Comparison of ENCODE assay signal across 28 cellular contexts in the genomic region with DNA sequence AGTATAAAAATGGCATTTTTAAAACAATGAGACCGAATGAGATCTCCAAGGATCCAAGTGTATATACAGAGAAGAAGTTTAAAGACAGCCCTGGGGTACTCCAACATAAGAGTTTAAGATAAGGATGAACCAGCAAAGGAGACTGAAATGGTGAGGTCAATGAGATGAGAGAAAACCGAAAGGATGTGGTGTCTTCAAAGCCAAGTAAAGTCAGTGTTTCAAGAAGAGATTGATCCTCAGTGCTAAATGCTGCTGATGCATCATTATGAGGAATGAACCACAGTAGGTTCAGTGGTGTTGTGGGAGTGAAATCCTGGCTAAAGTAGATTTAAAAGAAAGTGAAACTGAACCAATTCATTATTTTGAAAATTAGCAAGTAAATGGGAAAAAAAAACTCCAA.
"Had no signal": no experiment of that assay in that cellular context is flagged by ENCODE, and none has a peak within 500 bp of the region (broad histone marks: within the 10 kb centered on the region; RNA-seq: fewer than 3 reads in every experiment).

No MANE protein-coding gene starts in this region.

- FAIRE-seq: bronchial epithelial cell had no signal

- H3K27me3 ChIP-seq: sigmoid colon had no signal

- H3K4me2 ChIP-seq: smooth muscle cell had no signal

- H3K27ac Mint-ChIP-seq: activated B cell treated with CpG ODN at 0.5 μM for 24 hours; activated naive CD8-positive, alpha-beta T cell; activated T-helper 1 cell treated with anti-CD3 and anti-CD28 coated beads, Interleukin-12 subunit alpha, Interleukin-12 subunit beta, Interleukin-2, Interleukin-4 antibody, amounts not matched to agents 30 ng/mL and 10 ng/mL and 1 ng/mL, durations not matched to agents 14 hours and 24 hours and 36 hours; mesothelial cell of epicardium; natural killer cell treated with Interleukin-12 subunit alpha and Interleukin-12 subunit beta and Interleukin-15 and Interleukin-18, amount 100 ng/mL, for 72 hours; progenitor cell of endocrine pancreas; stimulated activated naive B cell treated with anti-CD40 and anti-IgM and Interleukin-4, amounts not matched to agents 10 μg/mL and 1 μg/mL and 100 μg/mL, for 72 hours had no signal

- H3K27ac ChIP-seq: epithelial cell of prostate, gastroesophageal sphincter, sigmoid colon, thoracic aorta, upper lobe of right lung had no signal

- ATAC-seq: gastroesophageal sphincter; left ventricle myocardium superior; natural killer cell treated with Interleukin-12 subunit alpha and Interleukin-12 subunit beta and Interleukin-15 and Interleukin-18, amount 100 ng/mL, for 72 hours; SK-N-SH treated with all-trans-retinoic acid at 6 μM for 48 hours; stimulated activated naive B cell treated with anti-CD40 and anti-IgM and Interleukin-4, amounts not matched to agents 10 μg/mL and 1 μg/mL and 100 μg/mL, for 72 hours; upper lobe of right lung had no signal

- H3K4me1 ChIP-seq: gastroesophageal sphincter, sigmoid colon, upper lobe of right lung had no signal

- H3K36me3 ChIP-seq: gastroesophageal sphincter, sigmoid colon, thoracic aorta, upper lobe of right lung had no signal

- H3K9me3 Mint-ChIP-seq: activated B cell treated with CpG ODN at 0.5 μM for 24 hours; activated T-helper 1 cell treated with anti-CD3 and anti-CD28 coated beads, Interleukin-12 subunit alpha, Interleukin-12 subunit beta, Interleukin-2, Interleukin-4 antibody, amounts not matched to agents 30 ng/mL and 10 ng/mL and 1 ng/mL, durations not matched to agents 14 hours and 24 hours and 36 hours; mesothelial cell of epicardium; natural killer cell treated with Interleukin-12 subunit alpha and Interleukin-12 subunit beta and Interleukin-15 and Interleukin-18, amount 100 ng/mL, for 72 hours; stimulated activated naive B cell treated with anti-CD40 and anti-IgM and Interleukin-4, amounts not matched to agents 10 μg/mL and 1 μg/mL and 100 μg/mL, for 72 hours had no signal

- DNase-seq: activated B cell treated with CpG ODN at 0.5 μM for 24 hours; activated CD4-positive, alpha-beta T cell treated with anti-CD3 and anti-CD28 coated beads, Interleukin-2, amount 50 U/mL, for 1 hour; activated gamma-delta T cell treated with Interleukin-2 at 50 U/mL for 16 hours; amygdala; cerebellar nuclear complex; head of caudate nucleus; hypothalamus; left ventricle myocardium superior; mammary epithelial cell; retina; sigmoid colon; stimulated activated CD4-positive, alpha-beta T cell treated with anti-CD3 and anti-CD28 coated beads, Interleukin-15, amount 100 ng/mL, for 24 hours; stimulated activated CD8-positive, alpha-beta memory T cell treated with anti-CD3 and anti-CD28 coated beads, Interleukin-4, amount 100 ng/mL, for 48 hours; stimulated activated naive B cell treated with anti-CD40 and anti-IgM and Interleukin-4, amounts not matched to agents 10 μg/mL and 1 μg/mL and 100 μg/mL, for 72 hours; T-helper 1 cell; T-helper 9 cell; upper lobe of right lung had no signal

- H3K36me3 Mint-ChIP-seq: activated naive CD8-positive, alpha-beta T cell; mesothelial cell of epicardium; natural killer cell treated with Interleukin-12 subunit alpha and Interleukin-12 subunit beta and Interleukin-15 and Interleukin-18, amount 100 ng/mL, for 72 hours; stimulated activated naive B cell treated with anti-CD40 and anti-IgM and Interleukin-4, amounts not matched to agents 10 μg/mL and 1 μg/mL and 100 μg/mL, for 72 hours had no signal

- H3K4me3 Mint-ChIP-seq: activated B cell treated with CpG ODN at 0.5 μM for 24 hours; activated naive CD8-positive, alpha-beta T cell; activated T-helper 1 cell treated with anti-CD3 and anti-CD28 coated beads, Interleukin-12 subunit alpha, Interleukin-12 subunit beta, Interleukin-2, Interleukin-4 antibody, amounts not matched to agents 30 ng/mL and 10 ng/mL and 1 ng/mL, durations not matched to agents 14 hours and 24 hours and 36 hours; mesothelial cell of epicardium; natural killer cell treated with Interleukin-12 subunit alpha and Interleukin-12 subunit beta and Interleukin-15 and Interleukin-18, amount 100 ng/mL, for 72 hours; stimulated activated naive B cell treated with anti-CD40 and anti-IgM and Interleukin-4, amounts not matched to agents 10 μg/mL and 1 μg/mL and 100 μg/mL, for 72 hours had no signal

- H3K4me1 Mint-ChIP-seq: activated B cell treated with CpG ODN at 0.5 μM for 24 hours; mesothelial cell of epicardium; stimulated activated naive B cell treated with anti-CD40 and anti-IgM and Interleukin-4, amounts not matched to agents 10 μg/mL and 1 μg/mL and 100 μg/mL, for 72 hours had no signal

- H3K4me3 ChIP-seq: gastroesophageal sphincter, sigmoid colon, smooth muscle cell, thoracic aorta, upper lobe of right lung had no signal

- H3K9me3 ChIP-seq: gastroesophageal sphincter, sigmoid colon, thoracic aorta, upper lobe of right lung had no signal
